Comparison of ENCODE assay signal across 8 cellular contexts in genomic region chr2:127085260-127085666, GRCh38. TPM values are rescaled to one million over a fixed set of nuclear protein-coding genes. Genes with fewer than 3 reads are reported as not detected.
DNase-seq lines count a peak whose midpoint lies in the region; ATAC-seq lines count a peak whose summit lies in the region.

No MANE protein-coding gene starts in this region.

- H3K9me3 Mint-ChIP-seq in activated naive CD8-positive, alpha-beta T cell treated with anti-CD3 and anti-CD28 coated beads for 36 hours = no peaks in the 10 kb centered on the region

- H3K4me3 ChIP-seq in mucosa of stomach (ENCODE audit: low read length) = no peak overlapping the region

- H3K4me1 Mint-ChIP-seq in activated naive CD8-positive, alpha-beta T cell treated with anti-CD3 and anti-CD28 coated beads for 36 hours = peaks cover 49% of the 10 kb centered on the region

- peak overlapping the region; percentile 90 for H3K27ac Mint-ChIP-seq in activated naive CD8-positive, alpha-beta T cell treated with anti-CD3 and anti-CD28 coated beads for 36 hours

- peak overlapping the region; percentile 37 for H3K9ac ChIP-seq in mucosa of stomach (ENCODE audit: low read length)

- no peaks in the 10 kb centered on the region for H3K27me3 ChIP-seq in mucosa of stomach (ENCODE audit: control insufficient read depth, insufficient read depth, low read length)

- DNase-seq in HPDE6-E6E7 (ENCODE audit: extremely low spot score) (peak; percentile 38), LoVo (ENCODE audit: low spot score) (no peak), DMS79 treated with DMSO at 0.1 percent for 48 hours (lab: John Stamatoyannopoulos, UW) (no peak), EL (no peak)
- peak; percentile 46 for DNase-seq in activated naive CD8-positive, alpha-beta T cell treated with anti-CD3 and anti-CD28 coated beads for 36 hours
- no peak for DNase-seq in activated CD4-positive, CD25-positive, alpha-beta regulatory T cell (lab: John Stamatoyannopoulos, UW)

- no peaks in the 10 kb centered on the region for H3K36me3 Mint-ChIP-seq in activated naive CD8-positive, alpha-beta T cell treated with anti-CD3 and anti-CD28 coated beads for 36 hours

- H3K4me1 ChIP-seq in mucosa of stomach (ENCODE audit: control insufficient read depth, insufficient read depth, low read length) = peaks cover 71% of the 10 kb centered on the region

- peak; percentile 25 for ATAC-seq in GM18907 (IDR thresholded peaks at IDR 0.05; ENCODE audit: unreplicated experiment)

- H3K4me3 Mint-ChIP-seq in activated naive CD8-positive, alpha-beta T cell treated with anti-CD3 and anti-CD28 coated beads for 36 hours = peak overlapping the region; percentile 33

- H3K9me3 ChIP-seq in mucosa of stomach (ENCODE audit: control insufficient read depth, low read length) = no peaks in the 10 kb centered on the region

- peaks cover 3% of the 10 kb centered on the region for H3K36me3 ChIP-seq in mucosa of stomach (ENCODE audit: control insufficient read depth, insufficient read depth, low read length)

- no peaks in the 10 kb centered on the region for H3K27me3 Mint-ChIP-seq in activated naive CD8-positive, alpha-beta T cell treated with anti-CD3 and anti-CD28 coated beads for 36 hours

RNA-seq across cellular contexts. Expression of gene BIN1, which starts 21.7 kb away (rescaled TPM):
- 100 to 1,000 TPM in 1 of 2 experiments, 10 to 100 TPM in 1; 98.8 to 101 TPM for total RNA-seq in activated naive CD8-positive, alpha-beta T cell treated with anti-CD3 and anti-CD28 coated beads for 36 hours

Comparison
In these comparisons a context has a peak if more than half of its experiments do, and no peak if none do; other contexts are left out.
1. DNase-seq: peak in HPDE6-E6E7 (single experiment) and activated naive CD8-positive, alpha-beta T cell treated with anti-CD3 and anti-CD28 coated beads for 36 hours (single experiment); none in activated CD4-positive, CD25-positive, alpha-beta regulatory T cell (0 of 4), LoVo (single experiment), DMS79 treated with DMSO at 0.1 percent for 48 hours (single experiment) and EL (single experiment).